28 cellular contexts compared by ENCODE assay signal in the genomic region with DNA sequence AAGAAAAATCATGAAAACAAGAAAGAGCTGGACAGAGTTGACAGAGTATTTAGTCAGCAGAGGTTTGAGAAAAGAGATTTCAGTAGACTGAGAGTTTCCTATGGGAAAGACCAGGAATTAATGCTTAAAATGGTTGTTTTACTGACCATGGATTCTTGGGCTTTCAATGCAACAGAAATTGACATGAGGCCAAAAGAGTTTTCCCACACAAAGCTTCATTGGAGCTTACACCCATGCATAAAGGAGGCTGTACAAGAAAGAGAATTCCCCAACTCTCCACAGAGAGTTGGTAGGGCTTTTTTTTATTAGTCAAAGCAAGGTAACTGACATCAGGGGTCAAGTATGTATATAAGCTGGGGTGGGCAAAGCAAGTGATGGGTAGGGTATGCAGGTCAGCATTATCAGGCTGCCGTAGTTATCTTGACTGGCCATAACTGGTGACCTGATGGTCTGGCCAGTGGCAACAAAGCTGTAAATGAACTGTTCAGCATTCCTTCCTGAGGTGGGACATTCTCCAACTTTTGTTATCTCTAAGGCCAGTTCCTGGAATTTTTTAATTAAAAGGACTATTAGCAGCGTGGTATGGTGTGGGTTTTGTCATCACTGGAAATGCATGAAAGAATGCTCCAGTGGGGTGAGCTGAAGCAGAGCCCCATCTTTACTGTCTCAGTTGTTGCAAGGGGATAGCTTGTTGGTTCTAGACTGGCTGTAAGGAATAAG.
"Had no signal": no experiment of that assay in that cellular context is flagged by ENCODE, and none has a peak within 500 bp of the region (broad histone marks: within the 10 kb centered on the region; RNA-seq: fewer than 3 reads in every experiment).

No MANE protein-coding gene starts in this region.

- H3K27ac Mint-ChIP-seq: activated B cell treated with CpG ODN at 0.5 μM for 24 hours; activated CD4-positive, alpha-beta T cell treated with anti-CD3 and anti-CD28 coated beads for 36 hours; activated naive CD4-positive, alpha-beta T cell treated with anti-CD3 and anti-CD28 coated beads, Interleukin-2, amount 50 U/mL, for 72 hours; activated T-cell treated with anti-CD3 and anti-CD28 coated beads, Interleukin-2, amount 50 U/mL, for 24 hours; activated T-helper 17 cell treated with anti-CD3 and anti-CD28 coated beads, Interleukin-2, amount 50 U/mL, for 72 hours; endodermal cell; memory B cell; stimulated activated effector memory CD8-positive, alpha-beta T cell treated with anti-CD3 and anti-CD28 coated beads, Interleukin-12 subunit alpha, Interleukin-12 subunit beta, amount 100 ng/mL, for 72 hours had no signal

- H3K36me3 Mint-ChIP-seq: activated naive CD4-positive, alpha-beta T cell treated with anti-CD3 and anti-CD28 coated beads, Interleukin-2, amount 50 U/mL, for 72 hours; stimulated activated effector memory CD8-positive, alpha-beta T cell treated with anti-CD3 and anti-CD28 coated beads, Interleukin-12 subunit alpha, Interleukin-12 subunit beta, amount 100 ng/mL, for 72 hours had no signal

- H3K4me1 Mint-ChIP-seq: activated B cell treated with CpG ODN at 0.5 μM for 24 hours; activated CD4-positive, alpha-beta T cell treated with anti-CD3 and anti-CD28 coated beads for 36 hours; activated T-helper 17 cell treated with anti-CD3 and anti-CD28 coated beads, Interleukin-2, amount 50 U/mL, for 72 hours; endodermal cell; stimulated activated effector memory CD8-positive, alpha-beta T cell treated with anti-CD3 and anti-CD28 coated beads, Interleukin-12 subunit alpha, Interleukin-12 subunit beta, amount 100 ng/mL, for 72 hours had no signal

- DNase-seq: activated B cell treated with CpG ODN at 0.5 μM for 24 hours; activated CD4-positive, alpha-beta T cell treated with anti-CD3 and anti-CD28 coated beads for 36 hours; activated CD4-positive, alpha-beta T cell treated with anti-CD3 and anti-CD28 coated beads, Interleukin-2, amount 50 U/mL, for 4 hours; activated CD8-positive, alpha-beta memory T cell treated with anti-CD3 and anti-CD28 coated beads for 24 hours; activated CD8-positive, alpha-beta memory T cell treated with anti-CD3 and anti-CD28 coated beads, Interleukin-2, amount 50 U/mL, for 4 hours; activated T-cell treated with anti-CD3 and anti-CD28 coated beads, Interleukin-2, amount 50 U/mL, for 24 hours; adrenal gland; cerebellar nuclear complex; cortex of kidney; endodermal cell; esophagus squamous epithelium; heart left ventricle; left colon; occipital lobe; right lobe of liver; stimulated activated CD4-positive, alpha-beta T cell treated with anti-CD3 and anti-CD28 coated beads, Interleukin-2, amount 100 ng/mL, for 24 hours; stomach; uterus had no signal

- FAIRE-seq: keratinocyte had no signal

- H3K27me3 Mint-ChIP-seq: activated B cell treated with CpG ODN at 0.5 μM for 24 hours; activated CD4-positive, alpha-beta T cell treated with anti-CD3 and anti-CD28 coated beads for 36 hours; activated T-cell treated with anti-CD3 and anti-CD28 coated beads, Interleukin-2, amount 50 U/mL, for 24 hours; activated T-helper 17 cell treated with anti-CD3 and anti-CD28 coated beads, Interleukin-2, amount 50 U/mL, for 72 hours; memory B cell had no signal

- H3K4me3 ChIP-seq: adrenal gland, ascending aorta, esophagus squamous epithelium, gastroesophageal sphincter, heart left ventricle, right lobe of liver, skin epidermis, stomach, suprapubic skin, tibial nerve, uterus had no signal

- H3K4me3 Mint-ChIP-seq: activated B cell treated with CpG ODN at 0.5 μM for 24 hours; activated CD4-positive, alpha-beta T cell treated with anti-CD3 and anti-CD28 coated beads for 36 hours; activated T-cell treated with anti-CD3 and anti-CD28 coated beads, Interleukin-2, amount 50 U/mL, for 24 hours; activated T-helper 17 cell treated with anti-CD3 and anti-CD28 coated beads, Interleukin-2, amount 50 U/mL, for 72 hours; endodermal cell; memory B cell; stimulated activated effector memory CD8-positive, alpha-beta T cell treated with anti-CD3 and anti-CD28 coated beads, Interleukin-12 subunit alpha, Interleukin-12 subunit beta, amount 100 ng/mL, for 72 hours had no signal

- H3K9me3 Mint-ChIP-seq: activated B cell treated with CpG ODN at 0.5 μM for 24 hours; activated T-helper 17 cell treated with anti-CD3 and anti-CD28 coated beads, Interleukin-2, amount 50 U/mL, for 72 hours had no signal
